Comparison of ENCODE assay signal across 19 cellular contexts in the genomic region with DNA sequence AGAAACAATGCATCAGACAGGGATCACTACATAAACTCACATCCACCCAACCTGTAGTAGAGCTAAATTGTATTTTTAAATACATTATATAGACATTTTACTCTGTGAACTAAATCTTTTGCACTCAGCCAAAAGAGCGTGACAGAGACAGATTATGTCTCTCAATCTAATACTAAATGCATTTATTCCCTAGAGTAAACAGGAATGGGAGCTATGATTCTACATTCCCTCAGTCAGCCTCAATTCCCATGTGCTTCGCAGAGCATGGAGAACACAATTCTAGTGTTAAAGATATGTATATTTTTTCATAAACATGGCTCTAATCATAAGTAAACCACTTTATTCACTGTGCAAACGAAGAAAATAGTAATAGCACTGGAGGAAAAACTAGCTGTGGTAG.
"Had no signal": no experiment of that assay in that cellular context is flagged by ENCODE, and none has a peak within 500 bp of the region (broad histone marks: within the 10 kb centered on the region; RNA-seq: fewer than 3 reads in every experiment).

No MANE protein-coding gene starts in this region.

- H2AFZ ChIP-seq: parathyroid adenoma had no signal

- H3K4me1 ChIP-seq: colonic mucosa, esophagus muscularis mucosa, gastrocnemius medialis, parathyroid adenoma, sigmoid colon, spleen, tibial nerve, upper lobe of left lung had no signal

- ATAC-seq: gastrocnemius medialis; left lobe of liver; natural killer cell; stimulated activated naive B cell treated with anti-CD40 and anti-IgM and Interleukin-4, amounts not matched to agents 10 μg/mL and 1 μg/mL and 100 μg/mL, for 72 hours had no signal

- DNase-seq: colonic mucosa; effector memory CD4-positive, alpha-beta T cell; foreskin fibroblast; gastrocnemius medialis; head of caudate nucleus; kidney; natural killer cell; occipital lobe; sigmoid colon; spleen; stimulated activated naive B cell treated with anti-CD40 and anti-IgM and Interleukin-4, amounts not matched to agents 10 μg/mL and 1 μg/mL and 100 μg/mL, for 72 hours; upper lobe of left lung had no signal

- H3K9me3 ChIP-seq: colonic mucosa, gastrocnemius medialis, sigmoid colon, thoracic aorta had no signal

- H3K27ac ChIP-seq: colonic mucosa, esophagus muscularis mucosa, gastrocnemius medialis, parathyroid adenoma, sigmoid colon, skin epidermis, spleen, thoracic aorta, tibial nerve, upper lobe of left lung had no signal

- H3K36me3 ChIP-seq: colonic mucosa, gastrocnemius medialis, sigmoid colon, thoracic aorta, upper lobe of left lung had no signal

- H3K4me3 ChIP-seq: colonic mucosa, esophagus muscularis mucosa, gastrocnemius medialis, lung, sigmoid colon, skin epidermis, spleen, thoracic aorta, tibial nerve, upper lobe of left lung had no signal

- H3K9ac ChIP-seq: parathyroid adenoma had no signal

- H3K79me2 ChIP-seq: parathyroid adenoma had no signal

- H3K27me3 ChIP-seq: colonic mucosa, esophagus muscularis mucosa, gastrocnemius medialis, sigmoid colon, spleen, tibial nerve, upper lobe of left lung had no signal
